1 cellular context compared by ENCODE assay signal in genomic region chr5:119072496-119072895, GRCh38.
TF ChIP-seq lines count a peak whose summit lies in the region.

No MANE protein-coding gene starts in this region.

TF ChIP-seq in GM12878, 131 proteins besides CTCF, POLR2A, EP300 and RAD21 (continued from another document):
- TF ChIP-seq SKIL (IDR thresholded peaks at IDR 0.05; ENCODE audit: low read depth, poor library complexity, severe bottlenecking) (no peak), USF1 (IDR thresholded peaks at IDR 0.05; ENCODE audit: borderline replicate concordance, extremely low read length, insufficient read depth, low read depth, low read length) (no peak), CREB1 (IDR thresholded peaks at IDR 0.05; ENCODE audit: low read depth) (no peak), SIX5 (IDR thresholded peaks at IDR 0.05; ENCODE audit: low read depth, low read length, severe bottlenecking) (no peak), E2F8 (IDR thresholded peaks at IDR 0.05; ENCODE audit: low read depth, partially characterized antibody) (no peak), SREBF2 (IDR thresholded peaks at IDR 0.05; ENCODE audit: low read length) (no peak), ZBTB11 (CRISPR knock-in tag; IDR thresholded peaks at IDR 0.05) (no peak), SIN3A (IDR thresholded peaks at IDR 0.05; ENCODE audit: low read depth, low read length) (no peak), NFXL1 (IDR thresholded peaks at IDR 0.05; ENCODE audit: borderline replicate concordance) (no peak), MYC (IDR thresholded peaks at IDR 0.05; ENCODE audit: insufficient read depth, insufficient read length, insufficient replicate concordance, low read length, severe bottlenecking) (no peak), LARP7 (IDR thresholded peaks at IDR 0.05) (no peak), ZZZ3 (IDR thresholded peaks at IDR 0.05; ENCODE audit: control insufficient read depth, insufficient read length, low read depth) (no peak), NR2F1 (conservative IDR thresholded peaks at IDR 0.05) (no peak), CEBPB (IDR thresholded peaks at IDR 0.05; ENCODE audit: borderline replicate concordance in 1 of 2, low read depth in 2 of 2, low read length in 2 of 2) (no peak), ZSCAN29 (IDR thresholded peaks at IDR 0.05) (no peak)
